Comparison of ENCODE assay signal across 17 cellular contexts in the genomic region with DNA sequence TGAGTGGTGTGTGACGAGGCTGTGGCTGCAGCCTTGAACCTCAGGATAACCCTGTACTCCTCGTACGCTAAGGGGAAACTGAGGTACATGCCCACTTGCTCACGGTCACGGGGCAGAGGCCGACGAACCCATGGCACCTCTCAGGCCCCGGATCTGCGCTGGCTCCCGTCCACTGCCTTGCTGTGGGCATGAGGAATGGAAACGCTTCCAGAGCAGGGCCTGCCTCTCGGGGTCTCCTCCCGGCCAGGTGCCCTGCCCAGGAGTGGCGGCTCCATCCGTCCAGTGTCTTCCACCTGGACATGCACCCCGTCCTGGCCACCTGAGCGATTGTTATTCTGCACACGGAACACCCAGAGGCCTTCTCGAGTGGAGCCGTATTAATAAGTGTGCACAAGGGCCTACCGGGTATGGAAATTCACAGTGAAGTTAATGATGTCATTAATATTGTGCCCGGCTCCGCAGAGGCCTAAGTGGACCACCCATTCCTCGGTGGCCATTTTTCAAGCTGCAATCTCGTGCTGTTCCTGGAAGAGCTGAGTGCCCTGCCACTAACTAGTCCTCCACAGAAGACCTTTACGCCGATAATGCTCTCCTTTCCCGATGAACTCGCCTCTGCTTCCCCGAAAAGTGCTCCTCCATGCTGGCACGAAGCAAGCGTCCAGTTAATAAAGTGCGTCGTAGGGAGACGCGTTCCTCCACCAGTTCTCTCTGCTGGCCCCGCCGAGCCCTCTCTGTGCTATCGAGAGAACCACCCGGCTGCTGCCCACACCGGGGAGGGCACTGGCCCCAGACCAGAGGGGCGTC.
DNase-seq lines count a peak whose midpoint lies in the region; ATAC-seq and TF ChIP-seq lines count a peak whose summit lies in the region.
"Had no signal": no experiment of that assay in that cellular context is flagged by ENCODE, and none has a peak within 500 bp of the region (broad histone marks: within the 10 kb centered on the region; RNA-seq: fewer than 3 reads in every experiment).

No MANE protein-coding gene starts in this region.

- H3K4me1 ChIP-seq in RWPE2 (ENCODE audit: insufficient read depth, poor library complexity, severe bottlenecking): no peaks in the 10 kb centered on the region
- H3K4me1 ChIP-seq in spleen: no peaks in the 10 kb centered on the region

- peak; percentile 19 for DNase-seq in activated naive CD4-positive, alpha-beta T cell treated with anti-CD3 and anti-CD28 coated beads, Interleukin-2, amount 10 ng/mL, durations not matched to agents 7 days and 5 days
- no peak for DNase-seq in activated naive CD4-positive, alpha-beta T cell (lab: John Stamatoyannopoulos, UW)
- DNase-seq in RWPE2 (ENCODE audit: low spot score): peak; percentile 49
- DNase-seq in mesenteric fat pad (ENCODE audit: low spot score): peak; percentile 87
- peak; percentile 64 for DNase-seq in spleen
- DNase-seq in SHP77 (lab: John Stamatoyannopoulos, UW): no peak
- DNase-seq: EL, IMR-90, Karpas-422, MG63, NCI-H1092, NCI-H1694, NCI-H446, SIG-M5 had no signal

- ATAC-seq in RWPE2 (ENCODE audit: low read depth): no peak
- ATAC-seq in GM19452 (IDR thresholded peaks at IDR 0.05; ENCODE audit: unreplicated experiment): no peak
- ATAC-seq in GM21786 (IDR thresholded peaks at IDR 0.05; ENCODE audit: unreplicated experiment): no peak

- no peak for TF ChIP-seq CTCF in RWPE2 (IDR thresholded peaks at IDR 0.05; ENCODE audit: poor library complexity, severe bottlenecking)
- no peak for TF ChIP-seq CTCF in spleen (IDR thresholded peaks at IDR 0.05 in 8 of 11, conservative IDR thresholded peaks at IDR 0.05 in 3 of 11)

- H3K27me3 ChIP-seq in RWPE2 (ENCODE audit: insufficient read depth, poor library complexity, severe bottlenecking) (no peaks in the 10 kb centered on the region), spleen (replicated peaks in 1 of 7) (peaks cover 0 to 13% (median 0%) of the 10 kb centered on the region in 7 donors)
- H3K27me3 ChIP-seq: MG63 had no signal

- no peaks in the 10 kb centered on the region for H3K36me3 ChIP-seq in RWPE2 (ENCODE audit: low read depth)
- no peaks in the 10 kb centered on the region for H3K36me3 ChIP-seq in spleen
- H3K36me3 ChIP-seq: MG63 had no signal

- no peak overlapping the region for H3K27ac ChIP-seq in RWPE2 (ENCODE audit: poor library complexity, severe bottlenecking)
- no peak overlapping the region for H3K27ac ChIP-seq in spleen

- CTCF ChIA-PET in activated naive CD4-positive, alpha-beta T cell treated with anti-CD3 and anti-CD28 coated beads, Interleukin-2, amount 10 ng/mL, durations not matched to agents 7 days and 5 days (lab: Charles Lee): no interaction called here

- H3K9me3 Mint-ChIP-seq in activated naive CD4-positive, alpha-beta T cell treated with anti-CD3 and anti-CD28 coated beads, Interleukin-2, amount 10 ng/mL, durations not matched to agents 7 days and 5 days: no peaks in the 10 kb centered on the region
- H3K9me3 Mint-ChIP-seq: CD14-positive monocyte had no signal

- H3K4me3 ChIP-seq in RWPE2 (ENCODE audit: severe bottlenecking) (no peak overlapping the region), spleen (no peak overlapping the region)
- H3K4me3 ChIP-seq: MG63 had no signal

- intact Hi-C loops in spleen (cut with DNase I; ENCODE audit: low total_unique reads): no loop called here

- WGBS in spleen, 5 donors: 82 to 88% (median 86%) methylated on average over 37 to 42 of the region's 42 CpGs

- no peak overlapping the region for H3K4me3 Mint-ChIP-seq in activated naive CD4-positive, alpha-beta T cell treated with anti-CD3 and anti-CD28 coated beads, Interleukin-2, amount 10 ng/mL, durations not matched to agents 7 days and 5 days
- H3K4me3 Mint-ChIP-seq: CD14-positive monocyte had no signal

- TF ChIP-seq POLR2A in spleen (IDR thresholded peaks at IDR 0.05): no peak

- H3K9me3 ChIP-seq in RWPE2 (ENCODE audit: severe bottlenecking) (no peaks in the 10 kb centered on the region), spleen (no peaks in the 10 kb centered on the region)
- H3K9me3 ChIP-seq: MG63 had no signal

- H3K4me1 Mint-ChIP-seq in activated naive CD4-positive, alpha-beta T cell treated with anti-CD3 and anti-CD28 coated beads, Interleukin-2, amount 10 ng/mL, durations not matched to agents 7 days and 5 days: no peaks in the 10 kb centered on the region
- H3K4me1 Mint-ChIP-seq: CD14-positive monocyte had no signal

- no peak overlapping the region for H3K27ac Mint-ChIP-seq in activated naive CD4-positive, alpha-beta T cell treated with anti-CD3 and anti-CD28 coated beads, Interleukin-2, amount 10 ng/mL, durations not matched to agents 7 days and 5 days
- H3K27ac Mint-ChIP-seq: CD14-positive monocyte had no signal

- no peaks in the 10 kb centered on the region for H3K27me3 Mint-ChIP-seq in activated naive CD4-positive, alpha-beta T cell treated with anti-CD3 and anti-CD28 coated beads, Interleukin-2, amount 10 ng/mL, durations not matched to agents 7 days and 5 days

- H3K36me3 Mint-ChIP-seq in activated naive CD4-positive, alpha-beta T cell treated with anti-CD3 and anti-CD28 coated beads, Interleukin-2, amount 10 ng/mL, durations not matched to agents 7 days and 5 days: no peaks in the 10 kb centered on the region
- H3K36me3 Mint-ChIP-seq: CD14-positive monocyte had no signal

Comparison
In these comparisons a context has a peak if more than half of its experiments do, and no peak if none do; other contexts are left out.
1. DNase-seq: peak in activated naive CD4-positive, alpha-beta T cell treated with anti-CD3 and anti-CD28 coated beads, Interleukin-2, amount 10 ng/mL, durations not matched to agents 7 days and 5 days (single experiment), RWPE2 (single experiment), mesenteric fat pad (single experiment) and spleen (single experiment); none in activated naive CD4-positive, alpha-beta T cell (0 of 4) and SHP77 (0 of 2).